8 cellular contexts compared by ENCODE assay signal in genomic region chr11:65386307-65387081, GRCh38. TPM values are rescaled to one million over a fixed set of nuclear protein-coding genes. Genes with fewer than 3 reads are reported as not detected.
DNase-seq lines count a peak whose midpoint lies in the region; ATAC-seq and TF ChIP-seq lines count a peak whose summit lies in the region.

A gene with protein sequence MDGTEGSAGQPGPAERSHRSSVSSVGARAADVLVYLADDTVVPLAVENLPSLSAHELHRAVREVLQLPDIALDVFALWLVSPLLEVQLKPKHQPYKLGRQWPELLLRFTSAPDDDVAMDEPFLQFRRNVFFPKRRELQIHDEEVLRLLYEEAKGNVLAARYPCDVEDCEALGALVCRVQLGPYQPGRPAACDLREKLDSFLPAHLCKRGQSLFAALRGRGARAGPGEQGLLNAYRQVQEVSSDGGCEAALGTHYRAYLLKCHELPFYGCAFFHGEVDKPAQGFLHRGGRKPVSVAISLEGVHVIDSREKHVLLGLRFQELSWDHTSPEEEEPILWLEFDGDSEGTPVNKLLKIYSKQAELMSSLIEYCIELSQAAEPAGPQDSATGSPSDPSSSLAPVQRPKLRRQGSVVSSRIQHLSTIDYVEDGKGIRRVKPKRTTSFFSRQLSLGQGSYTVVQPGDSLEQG (plus strand): TSS chr11:65386637. CDS start chr11:65387037, 400 bp downstream.

- peak; percentile 36 for ATAC-seq in HG02571 (IDR thresholded peaks at IDR 0.05; ENCODE audit: unreplicated experiment)
- ATAC-seq in GM18873 (IDR thresholded peaks at IDR 0.05; ENCODE audit: low FRiP score, unreplicated experiment), result no peak

- H3K36me3 ChIP-seq in breast epithelium (no peaks in the 10 kb centered on the region), iPS-20b (ENCODE audit: insufficient read depth, low read depth, low read length) (no peaks in the 10 kb centered on the region), skeletal muscle tissue (ENCODE audit: control insufficient read depth in 3 of 3, insufficient read depth in 3 of 3, low read length in 3 of 3) (peaks cover 0 to 2% (median 0%) of the 10 kb centered on the region in 3 donors)

- no peaks in the 10 kb centered on the region for H3K27me3 ChIP-seq in breast epithelium
- peaks cover 5% of the 10 kb centered on the region; the same call in 1 of the 2 replicates for H3K27me3 ChIP-seq in iPS-20b (ENCODE audit: insufficient read depth, low read length)
- H3K27me3 ChIP-seq in skeletal muscle tissue (ENCODE audit: control insufficient read depth in 3 of 3, insufficient read depth in 3 of 3, low read length in 3 of 3), result no peaks in the 10 kb centered on the region

- peak within 1 kb of the TSS; percentile 93 for H3K4me3 ChIP-seq in WI38 (ENCODE audit: low read depth, low read length)
- H3K4me3 ChIP-seq in breast epithelium, result peak within 1 kb of the TSS; percentile 79 to 93 (median 88)
- peak within 1 kb of the TSS; percentile 83 for H3K4me3 ChIP-seq in iPS-20b (ENCODE audit: low read length)
- H3K4me3 ChIP-seq in skeletal muscle tissue (ENCODE audit: low read length in 3 of 3), result peak within 1 kb of the TSS; percentile 82 to 91 (median 91)

- H3K27ac ChIP-seq in breast epithelium, result peak within 1 kb of the TSS; percentile 99
- H3K27ac ChIP-seq in iPS-20b (ENCODE audit: low read length), result no peak within 1 kb of the TSS
- peak within 1 kb of the TSS; percentile 100 for H3K27ac ChIP-seq in skeletal muscle tissue (ENCODE audit: low read depth, low read length)

- DNase-seq in DMS153 (lab: John Stamatoyannopoulos, UW) (peak; percentile 61), NCI-H2171 (lab: John Stamatoyannopoulos, UW) (peak; percentile 57), breast epithelium (ENCODE audit: low spot score in 2 of 2) (peak; percentile 93 to 94)

- H3K4me1 ChIP-seq in breast epithelium, result peaks cover 21 to 57% of the 10 kb centered on the region in 2 donors
- H3K4me1 ChIP-seq in iPS-20b (ENCODE audit: insufficient read depth, low read length), result peaks cover 5% of the 10 kb centered on the region; the same call in 1 of the 2 replicates
- peaks cover 58 to 86% (median 74%) of the 10 kb centered on the region in 3 donors for H3K4me1 ChIP-seq in skeletal muscle tissue (ENCODE audit: control insufficient read depth in 3 of 3, insufficient read depth in 3 of 3, low read length in 3 of 3)

- no peaks in the 10 kb centered on the region for H3K9me3 ChIP-seq in breast epithelium
- H3K9me3 ChIP-seq in iPS-20b (ENCODE audit: insufficient read depth, low read depth, low read length), result no peaks in the 10 kb centered on the region
- H3K9me3 ChIP-seq in skeletal muscle tissue (ENCODE audit: control insufficient read depth in 3 of 3, low read length in 3 of 3), result no peaks in the 10 kb centered on the region

- peak within 1 kb of the TSS; percentile 71; the same call in 1 of the 2 replicates for H3K9ac ChIP-seq in iPS-20b (ENCODE audit: low read depth, low read length)
- peak within 1 kb of the TSS; percentile 93 to 97 (median 93) for H3K9ac ChIP-seq in skeletal muscle tissue (ENCODE audit: low read depth in 1 of 3, low read length in 3 of 3)

- intact Hi-C loops in breast epithelium (cut with DNase I; ENCODE audit: low total_unique reads), result loop anchor here (10.0 kb wide), 1 partner anchor 128 kb away; no protein-coding TSS in a partner anchor

- TF ChIP-seq CTCF in WI38 (IDR thresholded peaks at IDR 0.05; ENCODE audit: low read depth, low read length) (no peak), breast epithelium (IDR thresholded peaks at IDR 0.05) (no peak)

- TF ChIP-seq POLR2A in breast epithelium (IDR thresholded peaks at IDR 0.05), result peak; percentile 15

RNA-seq across cellular contexts. Expression of the gene that starts here (rescaled TPM):
- 10 to 100 TPM; 22.9 to 57.0 (median 49.0) TPM for total RNA-seq in breast epithelium
- total RNA-seq in skeletal muscle tissue, result 8.4 TPM
